In genomic region chr12:107547421-107547820, GRCh38 we compare ENCODE assay signal across 27 cellular contexts.
"Had no signal": no experiment of that assay in that cellular context is flagged by ENCODE, and none has a peak within 500 bp of the region (broad histone marks: within the 10 kb centered on the region; RNA-seq: fewer than 3 reads in every experiment).

No MANE protein-coding gene starts in this region.

- H3K27ac ChIP-seq: adrenal gland, body of pancreas, foreskin keratinocyte, gastrocnemius medialis, heart left ventricle had no signal

- ATAC-seq: activated CD4-positive, alpha-beta T cell treated with anti-CD3 and anti-CD28 coated beads for 36 hours; activated CD8-positive, alpha-beta memory T cell treated with anti-CD3 and anti-CD28 coated beads, Interleukin-2, amount 10 ng/mL, durations not matched to agents 7 days and 5 days; activated CD8-positive, alpha-beta T cell treated with anti-CD3 and anti-CD28 coated beads, Interleukin-2, amount 10 ng/mL, durations not matched to agents 7 days and 5 days; activated naive CD8-positive, alpha-beta T cell treated with anti-CD3 and anti-CD28 coated beads, Interleukin-2, amount 50 U/mL, for 24 hours; body of pancreas; esophagus mucosa; foreskin keratinocyte; gastrocnemius medialis; heart left ventricle had no signal

- H3K9me3 ChIP-seq: body of pancreas, gastrocnemius medialis had no signal

- H3K4me3 ChIP-seq: adrenal gland, body of pancreas, gastrocnemius medialis, heart left ventricle had no signal

- DNase-seq: activated CD4-positive, alpha-beta memory T cell treated with anti-CD3 and anti-CD28 coated beads for 36 hours; activated CD4-positive, alpha-beta T cell treated with anti-CD3 and anti-CD28 coated beads for 36 hours; activated CD4-positive, alpha-beta T cell treated with anti-CD3 and anti-CD28 coated beads, Interleukin-2, amount 10 ng/mL, durations not matched to agents 24 days and 14 days; activated CD4-positive, CD25-positive, alpha-beta regulatory T cell; activated CD4-positive, CD25-positive, alpha-beta regulatory T cell treated with anti-CD3 and anti-CD28 coated beads, Interleukin-2, amount 50 U/mL, for 72 hours; activated CD8-positive, alpha-beta memory T cell treated with anti-CD3 and anti-CD28 coated beads, Interleukin-2, amount 10 ng/mL, durations not matched to agents 7 days and 5 days; activated CD8-positive, alpha-beta memory T cell treated with anti-CD3 and anti-CD28 coated beads, Interleukin-2, amount 50 U/mL, for 4 hours; activated CD8-positive, alpha-beta T cell treated with anti-CD3 and anti-CD28 coated beads, Interleukin-2, amount 10 ng/mL, durations not matched to agents 7 days and 5 days; activated effector memory CD4-positive, alpha-beta T cell treated with anti-CD3 and anti-CD28 coated beads, Interleukin-2, amount 50 U/mL, for 16 hours; activated naive CD4-positive, alpha-beta T cell treated with anti-CD3 and anti-CD28 coated beads for 36 hours; activated naive CD8-positive, alpha-beta T cell treated with anti-CD3 and anti-CD28 coated beads for 36 hours; activated naive CD8-positive, alpha-beta T cell treated with anti-CD3 and anti-CD28 coated beads, Interleukin-2, amount 50 U/mL, for 24 hours; activated T-cell treated with anti-CD3 and anti-CD28 coated beads, Interleukin-2, amount 50 U/mL, for 1 hour; activated T-cell treated with anti-CD3 and anti-CD28 coated beads, Interleukin-2, amount 50 U/mL, for 48 hours; adrenal gland; amygdala; aorta; body of pancreas; caudate nucleus; effector CD8-positive, alpha-beta T cell; foreskin keratinocyte; gastrocnemius medialis; glutamatergic neuron; heart left ventricle; T-helper 2 cell had no signal

- H3K4me1 ChIP-seq: adrenal gland, body of pancreas, foreskin keratinocyte, gastrocnemius medialis had no signal

- H3K27me3 ChIP-seq: adrenal gland, body of pancreas, foreskin keratinocyte, gastrocnemius medialis, heart left ventricle had no signal

- FAIRE-seq: colon had no signal

- H3K36me3 ChIP-seq: adrenal gland, gastrocnemius medialis, heart left ventricle had no signal
